ENCODE assay signal across 29 cellular contexts in genomic region chr12:132546647-132547046, GRCh38.
"Had no signal": no experiment of that assay in that cellular context is flagged by ENCODE, and none has a peak within 500 bp of the region (broad histone marks: within the 10 kb centered on the region; RNA-seq: fewer than 3 reads in every experiment).

No MANE protein-coding gene starts in this region.

- H3K4me2 ChIP-seq: smooth muscle cell had no signal

- H2AFZ ChIP-seq: parathyroid adenoma had no signal

- H3K36me3 ChIP-seq: transverse colon, uterus had no signal

- H3K27me3 ChIP-seq: esophagus muscularis mucosa, gastroesophageal sphincter, heart left ventricle, suprapubic skin, transverse colon, upper lobe of right lung, uterus had no signal

- ATAC-seq: gastroesophageal sphincter; heart left ventricle; left colon; left ventricle myocardium superior; lower lobe of right lung; naive thymus-derived CD8-positive, alpha-beta T cell; sciatic nerve; stimulated activated naive CD8-positive, alpha-beta T cell treated with anti-CD3 and anti-CD28 coated beads, Interleukin-15, amount 100 ng/mL, for 72 hours; upper lobe of right lung had no signal

- H3K4me1 ChIP-seq: foreskin keratinocyte, gastroesophageal sphincter, heart left ventricle, lower lobe of right lung, parathyroid adenoma, suprapubic skin, transverse colon, upper lobe of right lung, uterus had no signal

- DNase-seq: dermis blood vessel endothelial cell; effector memory CD4-positive, alpha-beta T cell; heart left ventricle; hippocampal formation; immature natural killer cell; islet precursor cell; kidney glomerular epithelial cell; left colon; left ventricle myocardium superior; lower lobe of right lung; naive thymus-derived CD8-positive, alpha-beta T cell; stimulated activated CD4-positive, alpha-beta T cell treated with anti-CD3 and anti-CD28 coated beads, Interleukin-12 subunit alpha, Interleukin-12 subunit beta, amount 100 ng/mL, for 4 hours; stimulated activated CD4-positive, alpha-beta T cell treated with anti-CD3 and anti-CD28 coated beads, Interleukin-1b, Interleukin-23, amount 100 ng/mL, for 48 hours; stimulated activated CD4-positive, alpha-beta T cell treated with anti-CD3 and anti-CD28 coated beads, Interleukin-4, amount 100 ng/mL, for 1 hour; stimulated activated CD8-positive, alpha-beta memory T cell treated with anti-CD3 and anti-CD28 coated beads, Interleukin-4, amount 100 ng/mL, for 48 hours; stimulated activated naive CD4-positive, alpha-beta T cell; stimulated activated naive CD8-positive, alpha-beta T cell treated with anti-CD3 and anti-CD28 coated beads, Interleukin-15, amount 100 ng/mL, for 72 hours; transverse colon; upper lobe of right lung; uterus had no signal

- H3K9ac ChIP-seq: parathyroid adenoma had no signal

- H3K4me3 ChIP-seq: coronary artery, esophagus muscularis mucosa, gastroesophageal sphincter, heart left ventricle, lower lobe of right lung, smooth muscle cell, suprapubic skin, transverse colon, upper lobe of right lung, uterus had no signal

- H3K27ac ChIP-seq: coronary artery, esophagus muscularis mucosa, foreskin keratinocyte, gastroesophageal sphincter, heart left ventricle, lower lobe of right lung, parathyroid adenoma, suprapubic skin, transverse colon, upper lobe of right lung, uterus had no signal

- FAIRE-seq: endothelial cell of umbilical vein had no signal

- H3K9me3 ChIP-seq: esophagus muscularis mucosa, gastroesophageal sphincter, heart left ventricle, lower lobe of right lung, suprapubic skin, transverse colon, upper lobe of right lung, uterus had no signal
